33 cellular contexts compared by ENCODE assay signal in genomic region chr3:12772462-12772861, GRCh38. TPM values are rescaled to one million over a fixed set of nuclear protein-coding genes. Genes with fewer than 3 reads are reported as not detected.
"Had no signal": no experiment of that assay in that cellular context is flagged by ENCODE, and none has a peak within 500 bp of the region (broad histone marks: within the 10 kb centered on the region; RNA-seq: fewer than 3 reads in every experiment).

No MANE protein-coding gene starts in this region.

- H3K4me3 ChIP-seq: Peyer's patch, SJSA1 had no signal

- H3K36me3 ChIP-seq: Peyer's patch, SJSA1 had no signal

- H3K27ac ChIP-seq: KMS-11, Peyer's patch, SJSA1 had no signal

- H3K9ac ChIP-seq: KMS-11, SK-N-SH had no signal

- H3K27me3 ChIP-seq: Peyer's patch, SJSA1 had no signal

- H3K4me2 ChIP-seq: KMS-11, SK-N-SH had no signal

- DNase-seq: Karpas-422, MM.1S, MV-4-11, NCI-H1092, NCI-H1105, NCI-H1417 treated with DMSO at 0.1 percent for 48 hours, NCI-H1436 treated with DMSO at 0.1 percent for 48 hours, NCI-H1694 treated with DMSO at 0.1 percent for 48 hours, NCI-H187 treated with DMSO at 0.1 percent for 48 hours, NCI-H2029, NCI-H2081 treated with DMSO at 0.1 percent for 48 hours, NCI-H2107, NCI-H2171, NCI-H226, NCI-H446 treated with DMSO at 0.1 percent for 48 hours, NCI-H510A, NCI-H524, NCI-H526, NCI-H69, NCI-H748 treated with DMSO at 0.1 percent for 48 hours, NCI-H82, OCI-M1, PC-3, Peyer's patch, Right ventricle myocardium superior, RPMI8226, SHP77 treated with DMSO at 0.1 percent for 48 hours, SK-N-SH, SW 1271 had no signal

- ATAC-seq: PC-3 had no signal

- H3K4me1 ChIP-seq: Peyer's patch, SJSA1 had no signal

- H3K9me2 ChIP-seq: SK-N-SH had no signal

- H3K9me3 ChIP-seq: Peyer's patch, SJSA1, SK-N-SH had no signal

RNA-seq across cellular contexts. Expression of gene TMEM40, which starts 13.4 kb away (rescaled TPM):
- total RNA-seq: LHCN-M2, Peyer's patch, SJSA1 had no signal

RNA-seq across cellular contexts. Expression of gene CAND2, which starts 24.0 kb away (rescaled TPM):
- total RNA-seq: MCF 10A had no signal
